In the genomic region with DNA sequence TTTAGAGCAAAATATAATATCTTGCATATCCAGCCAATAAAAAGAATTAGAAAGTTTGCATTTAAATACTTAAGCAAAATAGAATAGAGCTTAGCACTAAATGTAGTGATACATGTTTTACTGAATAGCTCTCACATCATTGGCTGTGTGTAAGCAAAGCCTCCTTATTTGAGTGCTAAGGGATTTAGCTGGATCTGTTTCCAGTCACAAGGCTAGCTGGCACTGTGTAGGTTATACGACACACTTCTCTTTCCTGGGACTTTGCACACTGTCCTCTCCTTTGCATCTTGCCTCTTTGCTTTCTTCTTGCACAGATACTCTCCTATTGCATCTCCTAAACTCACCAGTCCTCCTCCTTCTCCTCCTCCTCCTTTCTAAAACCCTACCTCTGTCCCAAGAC, we compare ENCODE assay signal across 26 cellular contexts.
"Had no signal": no experiment of that assay in that cellular context is flagged by ENCODE, and none has a peak within 500 bp of the region (broad histone marks: within the 10 kb centered on the region; RNA-seq: fewer than 3 reads in every experiment).

No MANE protein-coding gene starts in this region.

- H3K4me3 ChIP-seq: adrenal gland, body of pancreas, esophagus squamous epithelium had no signal

- H3K27me3 ChIP-seq: adrenal gland, body of pancreas, esophagus squamous epithelium had no signal

- H3K36me3 ChIP-seq: adrenal gland, esophagus squamous epithelium had no signal

- ATAC-seq: activated naive CD8-positive, alpha-beta T cell treated with anti-CD3 and anti-CD28 coated beads, Interleukin-2, amount 50 U/mL, for 24 hours; activated T-cell treated with anti-CD3 and anti-CD28 coated beads, Interleukin-2, amount 50 U/mL, for 72 hours; body of pancreas; effector memory CD8-positive, alpha-beta T cell had no signal

- H3K4me1 ChIP-seq: adrenal gland, body of pancreas, esophagus squamous epithelium had no signal

- H3K9me3 ChIP-seq: adrenal gland, body of pancreas, esophagus squamous epithelium had no signal

- DNase-seq: activated CD4-positive, alpha-beta memory T cell treated with anti-CD3 and anti-CD28 coated beads, Interleukin-2, amount 10 ng/mL, durations not matched to agents 7 days and 5 days; activated CD4-positive, alpha-beta T cell treated with anti-CD3 and anti-CD28 coated beads for 4 hours; activated CD4-positive, alpha-beta T cell treated with anti-CD3 and anti-CD28 coated beads, Interleukin-2, amount 10 ng/mL, durations not matched to agents 7 days and 5 days; activated CD4-positive, alpha-beta T cell treated with anti-CD3 and anti-CD28 coated beads, Interleukin-2, amount 50 U/mL, for 4 hours; activated CD4-positive, CD25-positive, alpha-beta regulatory T cell; activated CD4-positive, CD25-positive, alpha-beta regulatory T cell treated with anti-CD3 and anti-CD28 coated beads, Interleukin-2, amount 50 U/mL, for 72 hours; activated CD8-positive, alpha-beta memory T cell treated with anti-CD3 and anti-CD28 coated beads, Interleukin-2, amount 50 U/mL, for 48 hours; activated gamma-delta T cell; activated naive CD4-positive, alpha-beta T cell; activated naive CD4-positive, alpha-beta T cell treated with anti-CD3 and anti-CD28 coated beads, Interleukin-2, amount 10 ng/mL, durations not matched to agents 7 days and 5 days; activated naive CD8-positive, alpha-beta T cell treated with anti-CD3 and anti-CD28 coated beads for 36 hours; activated naive CD8-positive, alpha-beta T cell treated with anti-CD3 and anti-CD28 coated beads, Interleukin-2, amount 50 U/mL, for 24 hours; activated T-cell treated with anti-CD3 and anti-CD28 coated beads for 4 hours; activated T-cell treated with anti-CD3 and anti-CD28 coated beads, Interleukin-2, amount 50 U/mL, for 24 hours; activated T-cell treated with anti-CD3 and anti-CD28 coated beads, Interleukin-2, amount 50 U/mL, for 72 hours; adrenal gland; aorta; body of pancreas; cortex of kidney; dermis blood vessel endothelial cell; effector CD4-positive, alpha-beta T cell; effector memory CD8-positive, alpha-beta T cell; erythroblast; esophagus squamous epithelium; foreskin melanocyte; T-helper 2 cell had no signal

- H3K27ac ChIP-seq: adrenal gland, body of pancreas, esophagus squamous epithelium had no signal
